In genomic region chr11:65482306-65482850, GRCh38 we compare ENCODE assay signal across 17 cellular contexts. TPM values are rescaled to one million over a fixed set of nuclear protein-coding genes. Genes with fewer than 3 reads are reported as not detected.
A peak's percentile ranks its signal among the peaks of the same experiment; 100 is the strongest.
DNase-seq lines count a peak whose midpoint lies in the region; ATAC-seq, FAIRE-seq and TF ChIP-seq lines count a peak whose summit lies in the region.
"Had no signal": no experiment of that assay in that cellular context is flagged by ENCODE, and none has a peak within 500 bp of the region (broad histone marks: within the 10 kb centered on the region; RNA-seq: fewer than 3 reads in every experiment).

No MANE protein-coding gene starts in this region.

- H3K4me1 Mint-ChIP-seq in stimulated activated naive CD8-positive, alpha-beta T cell treated with anti-CD3 and anti-CD28 coated beads, Interleukin-15, Interleukin-2, amounts not matched to agents 100 ng/mL and 50 ng/mL, for 24 hours (ENCODE audit: low read depth): peaks cover 40% of the 10 kb centered on the region
- H3K4me1 Mint-ChIP-seq in stimulated activated naive CD8-positive, alpha-beta T cell treated with anti-CD3 and anti-CD28 coated beads, Interleukin-15, amount 100 ng/mL, for 72 hours: peaks cover 28% of the 10 kb centered on the region
- H3K4me1 Mint-ChIP-seq in osteocyte (ENCODE audit: unreplicated experiment): peaks cover 72% of the 10 kb centered on the region

- peak overlapping the region; percentile 36 for H3K27ac Mint-ChIP-seq in stimulated activated naive CD8-positive, alpha-beta T cell treated with anti-CD3 and anti-CD28 coated beads, Interleukin-15, Interleukin-2, amounts not matched to agents 100 ng/mL and 50 ng/mL, for 24 hours
- H3K27ac Mint-ChIP-seq in stimulated activated naive CD8-positive, alpha-beta T cell treated with anti-CD3 and anti-CD28 coated beads, Interleukin-15, amount 100 ng/mL, for 72 hours: no peak overlapping the region
- H3K27ac Mint-ChIP-seq in osteocyte (ENCODE audit: unreplicated experiment): peak overlapping the region; percentile 92
- H3K27ac Mint-ChIP-seq: stimulated activated effector memory CD8-positive, alpha-beta T cell treated with anti-CD3 and anti-CD28 coated beads, Interleukin-12 subunit alpha, Interleukin-12 subunit beta, amount 100 ng/mL, for 72 hours had no signal

- ATAC-seq in stimulated activated naive CD8-positive, alpha-beta T cell treated with anti-CD3 and anti-CD28 coated beads, Interleukin-15, amount 100 ng/mL, for 72 hours: no peak
- ATAC-seq: body of pancreas; gastrocnemius medialis; stimulated activated effector memory CD8-positive, alpha-beta T cell treated with anti-CD3 and anti-CD28 coated beads, Interleukin-12 subunit alpha, Interleukin-12 subunit beta, amount 100 ng/mL, for 72 hours had no signal

- CTCF ChIA-PET in H1 (lab: Charles Lee; ENCODE audit: partially characterized antibody): interaction anchor here (0.7 to 26.0 kb wide), 3 partner anchors 11 to 39 kb away, joined by 4 to 809 read pairs (median 7); partner anchors contain the start of gene MALAT1
- CTCF ChIA-PET in A673 (lab: Charles Lee): no interaction called here

- H3K36me3 Mint-ChIP-seq in stimulated activated naive CD8-positive, alpha-beta T cell treated with anti-CD3 and anti-CD28 coated beads, Interleukin-15, Interleukin-2, amounts not matched to agents 100 ng/mL and 50 ng/mL, for 24 hours (ENCODE audit: low read depth): no peaks in the 10 kb centered on the region
- H3K36me3 Mint-ChIP-seq in osteocyte (ENCODE audit: unreplicated experiment): no peaks in the 10 kb centered on the region

- BruUV-seq in A673 (replicated peaks; lab: Mats Ljungman, UMichigan): no TSS peak

- no peak overlapping the region for H4K91ac ChIP-seq in H1 (replicated peaks; ENCODE audit: insufficient read length, low read length)

- no peak overlapping the region for H3K23ac ChIP-seq in H1 (ENCODE audit: insufficient read length)

- H3K9me3 Mint-ChIP-seq in stimulated activated naive CD8-positive, alpha-beta T cell treated with anti-CD3 and anti-CD28 coated beads, Interleukin-15, Interleukin-2, amounts not matched to agents 100 ng/mL and 50 ng/mL, for 24 hours: no peaks in the 10 kb centered on the region
- H3K9me3 Mint-ChIP-seq in stimulated activated naive CD8-positive, alpha-beta T cell treated with anti-CD3 and anti-CD28 coated beads, Interleukin-15, amount 100 ng/mL, for 72 hours: no peaks in the 10 kb centered on the region
- H3K9me3 Mint-ChIP-seq in osteocyte (ENCODE audit: unreplicated experiment): no peaks in the 10 kb centered on the region
- H3K9me3 Mint-ChIP-seq: stimulated activated effector memory CD8-positive, alpha-beta T cell treated with anti-CD3 and anti-CD28 coated beads, Interleukin-12 subunit alpha, Interleukin-12 subunit beta, amount 100 ng/mL, for 72 hours had no signal

- no peak overlapping the region for H3K56ac ChIP-seq in H1 (replicated peaks; ENCODE audit: insufficient read length, low read depth, low read length)

- no peak overlapping the region for H3K4me3 Mint-ChIP-seq in stimulated activated naive CD8-positive, alpha-beta T cell treated with anti-CD3 and anti-CD28 coated beads, Interleukin-15, Interleukin-2, amounts not matched to agents 100 ng/mL and 50 ng/mL, for 24 hours
- no peak overlapping the region for H3K4me3 Mint-ChIP-seq in stimulated activated naive CD8-positive, alpha-beta T cell treated with anti-CD3 and anti-CD28 coated beads, Interleukin-15, amount 100 ng/mL, for 72 hours
- H3K4me3 Mint-ChIP-seq in osteocyte (ENCODE audit: unreplicated experiment): no peak overlapping the region
- H3K4me3 Mint-ChIP-seq: stimulated activated effector memory CD8-positive, alpha-beta T cell treated with anti-CD3 and anti-CD28 coated beads, Interleukin-12 subunit alpha, Interleukin-12 subunit beta, amount 100 ng/mL, for 72 hours had no signal

- H3K36me3 ChIP-seq in H1 (ENCODE audit: control insufficient read depth in 2 of 4, insufficient read depth in 4 of 4, low read length in 3 of 4) (no peaks in the 10 kb centered on the region), A673 (ENCODE audit: insufficient read depth, low read length, poor library complexity, severe bottlenecking) (no peaks in the 10 kb centered on the region)
- H3K36me3 ChIP-seq: gastrocnemius medialis had no signal

- H3K4me2 ChIP-seq in H1 (ENCODE audit: insufficient read depth in 1 of 2, low read depth in 2 of 2, low read length in 2 of 2): no peak overlapping the region

- TF ChIP-seq CTCF in H1 (IDR thresholded peaks at IDR 0.05; ENCODE audit: control extremely low read depth in 1 of 3, insufficient read depth in 1 of 3, low read depth in 1 of 3, low read length in 3 of 3) (no peak), osteocyte (IDR thresholded peaks at IDR 0.05) (no peak), A673 (conservative IDR thresholded peaks at IDR 0.05; ENCODE audit: low read depth, low read length) (no peak)

- H2BK12ac ChIP-seq in H1 (ENCODE audit: low read depth, low read length): peak overlapping the region; percentile 75; the same call in 1 of the 2 replicates

- intact Hi-C loops in A673 (cut with micrococcal nuclease; ENCODE audit: unreplicated experiment): no loop called here

- H3K23me2 ChIP-seq in H1 (ENCODE audit: low read depth, low read length): peaks cover 3% of the 10 kb centered on the region

- H3K27me3 Mint-ChIP-seq in stimulated activated naive CD8-positive, alpha-beta T cell treated with anti-CD3 and anti-CD28 coated beads, Interleukin-15, Interleukin-2, amounts not matched to agents 100 ng/mL and 50 ng/mL, for 24 hours: no peaks in the 10 kb centered on the region
- H3K27me3 Mint-ChIP-seq in stimulated activated naive CD8-positive, alpha-beta T cell treated with anti-CD3 and anti-CD28 coated beads, Interleukin-15, amount 100 ng/mL, for 72 hours: no peaks in the 10 kb centered on the region
- no peaks in the 10 kb centered on the region for H3K27me3 Mint-ChIP-seq in osteocyte (ENCODE audit: unreplicated experiment)

- no peaks in the 10 kb centered on the region for H4K20me1 ChIP-seq in H1 (replicated peaks in 1 of 2; ENCODE audit: control insufficient read depth in 1 of 2, insufficient read depth in 2 of 2, low read length in 2 of 2)

- H3K79me2 ChIP-seq in H1 (ENCODE audit: control insufficient read depth in 1 of 2, insufficient read depth in 2 of 2, low read length in 2 of 2): no peaks in the 10 kb centered on the region

- TF ChIP-seq POLR2A in H1 (IDR thresholded peaks at IDR 0.05; ENCODE audit: control extremely low read depth in 1 of 2, low read depth in 2 of 2, low read length in 2 of 2) (no peak), GM12892 (IDR thresholded peaks at IDR 0.05; ENCODE audit: low read depth, low read length) (no peak)

- H3K14ac ChIP-seq in H1 (ENCODE audit: insufficient read length): no peak overlapping the region

- H4K5ac ChIP-seq in H1 (ENCODE audit: insufficient read length, low read depth, low read length): no peak overlapping the region

- no peak overlapping the region for H4K8ac ChIP-seq in H1 (ENCODE audit: extremely low read depth, insufficient read depth, low read length)

- TF ChIP-seq EP300 in H1 (IDR thresholded peaks at IDR 0.05; ENCODE audit: borderline replicate concordance in 1 of 2, low read depth in 2 of 2, low read length in 2 of 2): no peak

- H3K18ac ChIP-seq in H1 (ENCODE audit: extremely low read depth, low read length): no peak overlapping the region

- H3K27ac ChIP-seq in H1 (ENCODE audit: low read depth, low read length): no peak overlapping the region
- H3K27ac ChIP-seq in A673 (ENCODE audit: low read depth, low read length, poor library complexity, severe bottlenecking): no peak overlapping the region
- H3K27ac ChIP-seq: body of pancreas had no signal

- H3K27me3 ChIP-seq in H1 (replicated peaks in 1 of 4; ENCODE audit: control insufficient read depth in 3 of 4, extremely low read depth in 1 of 4, insufficient read depth in 3 of 4, low read length in 3 of 4) (no peaks in the 10 kb centered on the region), A673 (replicated peaks; ENCODE audit: insufficient read depth, low read depth, low read length, poor library complexity) (no peaks in the 10 kb centered on the region)
- H3K27me3 ChIP-seq: body of pancreas, gastrocnemius medialis had no signal

- WGBS in H1 (ENCODE audit: extremely low coverage in 1 of 2, insufficient coverage in 1 of 2, insufficient read length in 1 of 2, insufficient replicate concordance in 2 of 2, low coverage in 1 of 2, low lambda C conversion rate in 2 of 2, missing lambda C conversion rate in 1 of 2), 2 experiments: 93% methylated on average over 2 of the region's 2 CpGs; no CpG with 5 or more reads in 1 of the 2 experiments

- no peaks in the 10 kb centered on the region for H3K79me1 ChIP-seq in H1 (ENCODE audit: low read depth, low read length)

- H2AK5ac ChIP-seq in H1 (ENCODE audit: low read depth, low read length): no peak overlapping the region

- no peak for DNase-seq in stimulated activated naive CD8-positive, alpha-beta T cell treated with anti-CD3 and anti-CD28 coated beads, Interleukin-15, amount 100 ng/mL, for 72 hours
- DNase-seq in H1 (ENCODE audit: low read depth in 1 of 2, low spot score in 2 of 2): no peak
- no peak for DNase-seq in osteocyte (ENCODE audit: extremely low spot score, unreplicated experiment)
- DNase-seq in GM12892 (ENCODE audit: insufficient read length): no peak
- no peak for DNase-seq in A673 (ENCODE audit: low spot score)
- no peak for DNase-seq in effector CD4-positive, alpha-beta T cell
- DNase-seq in NOMO-1 (lab: John Stamatoyannopoulos, UW; ENCODE audit: unreplicated experiment in 2 of 2): no peak
- DNase-seq: activated CD4-positive, alpha-beta T cell treated with anti-CD3 and anti-CD28 coated beads, Interleukin-2, amount 50 U/mL, for 1 hour; GF-D8; midbrain; NCI-H187; stimulated activated CD4-positive, alpha-beta T cell treated with anti-CD3 and anti-CD28 coated beads, Interleukin-4, amount 100 ng/mL, for 24 hours had no signal

- H3K4ac ChIP-seq in H1 (replicated peaks; ENCODE audit: insufficient read length, low read depth, low read length): no peak overlapping the region

- H3K9me3 ChIP-seq in H1 (ENCODE audit: insufficient read depth in 2 of 2, low read depth in 1 of 2, low read length in 1 of 2) (no peaks in the 10 kb centered on the region), A673 (ENCODE audit: low read depth, low read length, poor library complexity, severe bottlenecking) (no peaks in the 10 kb centered on the region)
- H3K9me3 ChIP-seq: body of pancreas, gastrocnemius medialis had no signal

- H2BK5ac ChIP-seq in H1 (ENCODE audit: low read depth, low read length): no peak overlapping the region

- 0 out of 2 replicates have a peak overlapping the region, but pooled peaks have one; percentile 48 for H2BK20ac ChIP-seq in H1 (ENCODE audit: low read length)

- POLR2A ChIA-PET in H1 (lab: Charles Lee; ENCODE audit: partially characterized antibody): interaction anchor here (0.6 to 29.8 kb wide), 5 partner anchors 11 to 148 kb away, joined by 3 to 1569 read pairs (median 1447); partner anchors contain the start of gene MALAT1
- POLR2A ChIA-PET in A673 (lab: Charles Lee; ENCODE audit: low non-redundant PET): no interaction called here

- no peak overlapping the region for H2BK15ac ChIP-seq in H1 (ENCODE audit: low read length)

- H3K9ac ChIP-seq in H1 (replicated peaks in 1 of 4; ENCODE audit: extremely low read depth in 1 of 4, low read depth in 3 of 4, low read length in 3 of 4): no peak overlapping the region

- no peak overlapping the region for H2BK120ac ChIP-seq in H1 (replicated peaks; ENCODE audit: low read depth, low read length)

- H3K4me1 ChIP-seq in H1 (replicated peaks in 1 of 4; ENCODE audit: control insufficient read depth in 3 of 4, insufficient read depth in 4 of 4, low read length in 3 of 4): peaks cover 13 to 31% (median 24%) of the 10 kb centered on the region in 4 experiments
- H3K4me1 ChIP-seq in A673 (ENCODE audit: insufficient read depth, low read length, poor library complexity, severe bottlenecking): peaks cover 29% of the 10 kb centered on the region

- no peak for TF ChIP-seq RAD21 in H1 (IDR thresholded peaks at IDR 0.05 in 1 of 2, conservative IDR thresholded peaks at IDR 0.05 in 1 of 2; ENCODE audit: low read depth in 2 of 2, low read length in 2 of 2)

- H2AFZ ChIP-seq in H1 (ENCODE audit: low read length): no peak overlapping the region

- FAIRE-seq in H1 (lab: Jason Lieb, UNC) (no peak), GM12892 (lab: Jason Lieb, UNC) (no peak)
- FAIRE-seq: GM18507 had no signal

- H3K4me3 ChIP-seq in H1 (ENCODE audit: extremely low read depth in 1 of 4, insufficient read depth in 2 of 4, low read depth in 3 of 4, low read length in 4 of 4) (no peak overlapping the region), A673 (ENCODE audit: low read depth, low read length, poor library complexity, severe bottlenecking) (no peak overlapping the region)
- H3K4me3 ChIP-seq: body of pancreas, gastrocnemius medialis had no signal

RNA-seq across cellular contexts. Expression of gene MALAT1, which starts 16.5 kb away (rescaled TPM):
- total RNA-seq in H1 (2021; fragmentation: NEBNext Ultra II Directional; extraction: Animal tissue kit (Norgen Biotek cat#: 25700)): 911 and 984 TPM in 2 replicates
- polyA plus RNA-seq in H1 (2011; rRNA removed): 115 and 138 TPM in 2 replicates
- 212 TPM for polyA plus RNA-seq in H1 (2011; cell fraction: cytosol; rRNA removed)
- polyA plus RNA-seq in H1 (2011; cell fraction: nucleus; rRNA removed): 619 TPM
- 175 to 282 TPM (median 222 TPM) in 4 replicates for polyA plus RNA-seq in H1 (2012, experiment 1 of 2)
- 15.8 TPM for polyA plus RNA-seq in H1 (2012, experiment 2 of 2)
- polyA plus RNA-seq in H1 (2013, experiment 1 of 2): 300 TPM
- polyA plus RNA-seq in H1 (2013, experiment 2 of 2): 230 TPM
- polyA minus RNA-seq in H1 (2011; rRNA and poly(A)+ RNA removed): 1,379 and 1,792 TPM in 2 replicates
- 1,548 TPM for polyA minus RNA-seq in H1 (2011; cell fraction: cytosol; rRNA and poly(A)+ RNA removed)
- 4,417 TPM for polyA minus RNA-seq in H1 (2011; cell fraction: nucleus; rRNA and poly(A)+ RNA removed)
- total RNA-seq in osteocyte (11,843 and 16,538 TPM in 2 replicates), A673 (2021) (4,586 and 4,701 TPM in 2 replicates)
- 5,443 TPM for polyA plus RNA-seq in GM12892 (2012; ENCODE audit: missing spikeins)

RNA-seq across cellular contexts. Expression of gene SCYL1, which starts 42.5 kb away (rescaled TPM):
- total RNA-seq in H1 (2021; fragmentation: NEBNext Ultra II Directional; extraction: Animal tissue kit (Norgen Biotek cat#: 25700)): 59.4 and 59.8 TPM in 2 replicates
- polyA plus RNA-seq in H1 (2011; rRNA removed): 77.7 and 111 TPM in 2 replicates
- polyA plus RNA-seq in H1 (2011; cell fraction: cytosol; rRNA removed): 81.5 TPM
- 125 TPM for polyA plus RNA-seq in H1 (2011; cell fraction: nucleus; rRNA removed)
- 25.2 to 54.4 TPM (median 48.4 TPM) in 4 replicates for polyA plus RNA-seq in H1 (2012, experiment 1 of 2)
- 47.9 TPM for polyA plus RNA-seq in H1 (2012, experiment 2 of 2)
- polyA plus RNA-seq in H1 (2013, experiment 1 of 2): 44.5 TPM
- polyA plus RNA-seq in H1 (2013, experiment 2 of 2): 50.1 TPM
- 40.4 and 48.7 TPM in 2 replicates for polyA minus RNA-seq in H1 (2011; rRNA and poly(A)+ RNA removed)
- 40.9 TPM for polyA minus RNA-seq in H1 (2011; cell fraction: cytosol; rRNA and poly(A)+ RNA removed)
- polyA minus RNA-seq in H1 (2011; cell fraction: nucleus; rRNA and poly(A)+ RNA removed): 32.2 TPM
- total RNA-seq in osteocyte (103 and 104 TPM in 2 replicates), A673 (2021) (90.6 and 95.7 TPM in 2 replicates)
- 24.6 TPM for polyA plus RNA-seq in GM12892 (2012; ENCODE audit: missing spikeins)

RNA-seq across cellular contexts. Expression of gene NEAT1, which starts 59.8 kb away (rescaled TPM):
- total RNA-seq in H1 (2021; fragmentation: NEBNext Ultra II Directional; extraction: Animal tissue kit (Norgen Biotek cat#: 25700)): 10.4 and 10.7 TPM in 2 replicates
- polyA plus RNA-seq in H1 (2011; rRNA removed): 1.6 and 2.4 TPM in 2 replicates
- polyA plus RNA-seq in H1 (2011; cell fraction: cytosol; rRNA removed): 5.7 TPM
- polyA plus RNA-seq in H1 (2011; cell fraction: nucleus; rRNA removed): 5.7 TPM
- 16.2 to 22.8 TPM (median 18.4 TPM) in 4 replicates for polyA plus RNA-seq in H1 (2012, experiment 1 of 2)
- 1.4 TPM for polyA plus RNA-seq in H1 (2012, experiment 2 of 2)
- 3.0 TPM for polyA plus RNA-seq in H1 (2013, experiment 1 of 2)
- polyA plus RNA-seq in H1 (2013, experiment 2 of 2): 2.6 TPM
- polyA minus RNA-seq in H1 (2011; rRNA and poly(A)+ RNA removed): 11.4 and 18.7 TPM in 2 replicates
- polyA minus RNA-seq in H1 (2011; cell fraction: cytosol; rRNA and poly(A)+ RNA removed): 5.7 TPM
- polyA minus RNA-seq in H1 (2011; cell fraction: nucleus; rRNA and poly(A)+ RNA removed): 23.0 TPM
- 300 and 534 TPM in 2 replicates for total RNA-seq in osteocyte
- 678 TPM for polyA plus RNA-seq in GM12892 (2012; ENCODE audit: missing spikeins)
- total RNA-seq in A673 (2021): 196 and 211 TPM in 2 replicates

Comparison
In these comparisons a context has a peak if more than half of its experiments do, and no peak if none do; other contexts are left out.
1. H3K27ac Mint-ChIP-seq: peak in stimulated activated naive CD8-positive, alpha-beta T cell treated with anti-CD3 and anti-CD28 coated beads, Interleukin-15, Interleukin-2, amounts not matched to agents 100 ng/mL and 50 ng/mL, for 24 hours (single experiment) and osteocyte (single experiment); none in stimulated activated naive CD8-positive, alpha-beta T cell treated with anti-CD3 and anti-CD28 coated beads, Interleukin-15, amount 100 ng/mL, for 72 hours (0 of 2).
2. RNA of gene NEAT1, which starts 59.8 kb away (total RNA-seq): 300 to 534 TPM in osteocyte and 196 to 211 TPM in A673; 10.4 to 10.7 TPM in H1; every median in the first group is over 10 times any median in the second.